Comparison of ENCODE assay signal across 9 cellular contexts in genomic region chr12:51846911-51847829, GRCh38. TPM values are rescaled to one million over a fixed set of nuclear protein-coding genes. Genes with fewer than 3 reads are reported as not detected.
DNase-seq lines count a peak whose midpoint lies in the region; TF ChIP-seq lines count a peak whose summit lies in the region.
"Had no signal": no experiment of that assay in that cellular context is flagged by ENCODE, and none has a peak within 500 bp of the region (broad histone marks: within the 10 kb centered on the region; RNA-seq: fewer than 3 reads in every experiment).

No MANE protein-coding gene starts in this region.

- peak overlapping the region; percentile 66; the same call in 1 of the 2 replicates for H3K9ac ChIP-seq in ES-I3 (ENCODE audit: low read depth, low read length)

- H3K9me3 ChIP-seq in ES-I3 (ENCODE audit: control insufficient read depth, insufficient read depth, low read length): no peaks in the 10 kb centered on the region

- peak overlapping the region; percentile 52 for H3K4me3 ChIP-seq in WI38 (ENCODE audit: low read depth, low read length)

- no peak for TF ChIP-seq CTCF in WI38 (IDR thresholded peaks at IDR 0.05; ENCODE audit: low read depth, low read length)

- H3K4me1 ChIP-seq in ES-I3 (ENCODE audit: insufficient read depth, low read length): peaks cover 22% of the 10 kb centered on the region

- DNase-seq in ecto neural progenitor cell (ENCODE audit: low spot score) (peak; percentile 92), mucosa of gallbladder (ENCODE audit: low spot score) (peak; percentile 29), inferior parietal cortex (ENCODE audit: extremely low spot score) (no peak), NCI-H446 (lab: John Stamatoyannopoulos, UW) (no peak), OCI-M2 (lab: John Stamatoyannopoulos, UW; ENCODE audit: unreplicated experiment) (no peak)
- DNase-seq in stimulated activated naive CD4-positive, alpha-beta T cell (lab: John Stamatoyannopoulos, UW): peak in 4 of 6 experiments; percentile 24 to 37 (median 31)

- H3K36me3 ChIP-seq in ES-I3 (ENCODE audit: insufficient read depth, low read length): no peaks in the 10 kb centered on the region

RNA-seq across cellular contexts. Expression of gene FIGNL2, which starts 1.3 kb away (rescaled TPM):
- 0.75 TPM for total RNA-seq in mucosa of gallbladder

RNA-seq across cellular contexts. Expression of gene ANKRD33, which starts 40.7 kb away (rescaled TPM):
- not detected for total RNA-seq in mucosa of gallbladder
- total RNA-seq: NCI-H460 had no signal

Comparison
In these comparisons a context has a peak if more than half of its experiments do, and no peak if none do; other contexts are left out.
1. DNase-seq: peak in ecto neural progenitor cell (single experiment), mucosa of gallbladder (single experiment) and stimulated activated naive CD4-positive, alpha-beta T cell (4 of 6); none in inferior parietal cortex (single experiment), NCI-H446 (0 of 2) and OCI-M2 (single experiment).